In the genomic region with DNA sequence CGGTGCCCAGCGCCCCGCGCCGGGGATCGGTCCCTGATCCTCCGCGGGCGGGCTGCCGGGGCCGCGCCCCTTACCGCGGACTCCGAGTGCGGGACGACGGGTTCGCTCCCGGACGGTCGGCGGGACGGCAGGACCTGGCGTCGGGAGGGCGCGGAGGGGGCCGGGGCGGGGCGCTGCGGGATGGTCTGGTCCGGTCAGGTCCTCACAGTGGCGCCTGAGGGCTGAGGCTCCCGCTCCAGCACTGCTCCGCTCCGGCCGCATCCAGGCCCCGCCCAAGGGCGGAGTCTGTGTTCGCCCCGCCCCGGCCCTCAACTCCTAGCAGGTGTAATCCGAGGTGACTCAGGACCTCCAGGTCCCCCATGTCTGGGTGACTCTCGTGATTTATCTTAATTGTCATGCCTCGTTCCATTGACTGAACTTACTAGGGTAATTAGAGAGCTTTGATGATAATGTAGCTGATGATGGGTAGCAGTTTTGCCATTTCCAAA, we compare ENCODE assay signal across 8 cellular contexts. TPM values are rescaled to one million over a fixed set of nuclear protein-coding genes. Genes with fewer than 3 reads are reported as not detected.
DNase-seq lines count a peak whose midpoint lies in the region; ATAC-seq lines count a peak whose summit lies in the region.

A gene with protein sequence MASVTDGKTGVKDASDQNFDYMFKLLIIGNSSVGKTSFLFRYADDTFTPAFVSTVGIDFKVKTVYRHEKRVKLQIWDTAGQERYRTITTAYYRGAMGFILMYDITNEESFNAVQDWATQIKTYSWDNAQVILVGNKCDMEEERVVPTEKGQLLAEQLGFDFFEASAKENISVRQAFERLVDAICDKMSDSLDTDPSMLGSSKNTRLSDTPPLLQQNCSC (minus strand): TSS at position 223 of the 488 bp plus-strand sequence. CDS start 13,583 bp downstream, outside the sequence.

- in situ Hi-C loops in Caki2 (cut with HindIII; ENCODE audit: low pct_unique_long_range_greater_than_20kb, low sequenced_read_pairs), result no loop called here

- H3K9me3 ChIP-seq in iPS-18c (ENCODE audit: control insufficient read depth, insufficient read depth, low read length), result no peaks in the 10 kb centered on the region

- DNase-seq in Caki2 (ENCODE audit: low read depth), result peak; percentile 58
- peak; percentile 26 for DNase-seq in NCI-H1092 (lab: John Stamatoyannopoulos, UW)
- DNase-seq in T-helper 22 cell (ENCODE audit: low read depth), result peak; percentile 40
- peak; percentile 86 for DNase-seq in astrocyte of the hippocampus (ENCODE audit: low read depth, low spot score)
- DNase-seq in stimulated activated CD4-positive, alpha-beta T cell treated with anti-CD3 and anti-CD28 coated beads, Interleukin-15, amount 100 ng/mL, for 1 hour (ENCODE audit: low read depth in 1 of 2, low spot score in 1 of 2), result peak; percentile 60 to 83

- ATAC-seq in GM21786 (IDR thresholded peaks at IDR 0.05; ENCODE audit: unreplicated experiment) (peak; percentile 94), GM21515 (IDR thresholded peaks at IDR 0.05; ENCODE audit: unreplicated experiment) (no peak)

- H3K4me3 ChIP-seq in iPS-18c (ENCODE audit: insufficient read depth, low read depth, low read length), result peak within 1 kb of the TSS; percentile 86

RNA-seq across cellular contexts. Expression of the gene that starts here (rescaled TPM):
- 1.5 and 2.4 TPM in 2 replicates for total RNA-seq in Caki2 (2014; rRNA removed; shearing (Covaris generic); ENCODE audit: low replicate concordance)

Comparison
In these comparisons a context has a peak if more than half of its experiments do, and no peak if none do; other contexts are left out.
1. DNase-seq: peak in every context shown above with its lines; median percentile 86 in astrocyte of the hippocampus; 72 in stimulated activated CD4-positive, alpha-beta T cell treated with anti-CD3 and anti-CD28 coated beads, Interleukin-15, amount 100 ng/mL, for 1 hour; 58 in Caki2; 40 in T-helper 22 cell; 26 in NCI-H1092.